In the genomic region with DNA sequence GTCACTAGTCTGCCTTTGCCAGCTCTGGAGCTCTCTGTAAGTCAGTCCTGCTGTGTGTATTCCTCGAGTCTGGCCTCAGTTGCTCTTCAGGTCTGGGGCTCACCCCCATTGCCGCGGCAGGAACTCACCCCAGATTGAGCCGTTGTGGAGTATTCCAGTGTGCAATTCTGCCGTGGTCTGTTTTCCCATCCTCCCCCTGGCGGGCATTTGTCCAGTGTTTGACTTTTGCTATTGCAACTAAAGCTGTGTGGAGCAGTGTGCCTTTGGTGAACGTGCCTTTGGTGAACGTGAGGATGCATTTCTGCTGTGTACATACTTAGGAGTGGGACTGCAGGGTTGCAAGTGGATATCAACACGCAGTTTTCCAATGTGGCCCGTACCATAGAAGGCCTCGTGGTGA, we compare ENCODE assay signal across 17 cellular contexts.
DNase-seq lines count a peak whose midpoint lies in the region; TF ChIP-seq lines count a peak whose summit lies in the region.
"Had no signal": no experiment of that assay in that cellular context is flagged by ENCODE, and none has a peak within 500 bp of the region (broad histone marks: within the 10 kb centered on the region; RNA-seq: fewer than 3 reads in every experiment).

No MANE protein-coding gene starts in this region.

- H3K36me3 ChIP-seq in tibial nerve = peaks cover 0 to under 1% (median 0%) of the 10 kb centered on the region in 3 donors
- no peaks in the 10 kb centered on the region for H3K36me3 ChIP-seq in spleen
- H3K36me3 ChIP-seq: BLaER1 treated with 17β-estradiol and CSF1 and Interleukin-3, amounts not matched to agents 10 nM and 100 nM had no signal

- intact Hi-C loops in spleen (cut with DNase I; ENCODE audit: low total_unique reads) = loop anchor here (10.0 kb wide), 1 partner anchor 65 kb away; no protein-coding TSS in a partner anchor

- peak overlapping the region; percentile 60 for H3K27ac Mint-ChIP-seq in activated CD4-positive, alpha-beta T cell treated with anti-CD3 and anti-CD28 coated beads, Interleukin-2, amount 10 ng/mL, durations not matched to agents 7 days and 5 days
- no peak overlapping the region for H3K27ac Mint-ChIP-seq in neural crest cell (ENCODE audit: unreplicated experiment)

- no peak for TF ChIP-seq CTCF in neural crest cell (conservative IDR thresholded peaks at IDR 0.05)
- no peak for TF ChIP-seq CTCF in tibial nerve (IDR thresholded peaks at IDR 0.05)
- no peak for TF ChIP-seq CTCF in spleen (IDR thresholded peaks at IDR 0.05 in 8 of 11, conservative IDR thresholded peaks at IDR 0.05 in 3 of 11)

- no peak for TF ChIP-seq EP300 in tibial nerve (IDR thresholded peaks at IDR 0.05)

- H3K9me3 Mint-ChIP-seq in activated CD4-positive, alpha-beta T cell treated with anti-CD3 and anti-CD28 coated beads, Interleukin-2, amount 10 ng/mL, durations not matched to agents 7 days and 5 days = no peaks in the 10 kb centered on the region
- H3K9me3 Mint-ChIP-seq in neural crest cell = no peaks in the 10 kb centered on the region

- no peaks in the 10 kb centered on the region for H3K9me3 ChIP-seq in tibial nerve
- no peaks in the 10 kb centered on the region for H3K9me3 ChIP-seq in spleen
- H3K9me3 ChIP-seq: BLaER1 treated with 17β-estradiol and CSF1 and Interleukin-3, amounts not matched to agents 10 nM and 100 nM; Caco-2 had no signal

- WGBS in tibial nerve, 2 donors = 68 to 72% methylated on average over 11 of the region's 11 CpGs
- 88 to 94% (median 93%) methylated on average over 11 of the region's 11 CpGs for WGBS in spleen, 5 donors

- H3K27me3 ChIP-seq in tibial nerve (no peaks in the 10 kb centered on the region), spleen (replicated peaks in 1 of 7) (no peaks in the 10 kb centered on the region)

- H3K27me3 Mint-ChIP-seq in activated CD4-positive, alpha-beta T cell treated with anti-CD3 and anti-CD28 coated beads, Interleukin-2, amount 10 ng/mL, durations not matched to agents 7 days and 5 days = no peaks in the 10 kb centered on the region
- no peaks in the 10 kb centered on the region for H3K27me3 Mint-ChIP-seq in neural crest cell (ENCODE audit: low read depth)

- H3K36me3 Mint-ChIP-seq in activated CD4-positive, alpha-beta T cell treated with anti-CD3 and anti-CD28 coated beads, Interleukin-2, amount 10 ng/mL, durations not matched to agents 7 days and 5 days (ENCODE audit: low read depth) = no peaks in the 10 kb centered on the region
- no peaks in the 10 kb centered on the region for H3K36me3 Mint-ChIP-seq in neural crest cell (ENCODE audit: low read depth)

- no peak for TF ChIP-seq POLR2A in tibial nerve (IDR thresholded peaks at IDR 0.05)
- no peak for TF ChIP-seq POLR2A in spleen (IDR thresholded peaks at IDR 0.05)

- no peak overlapping the region for H3K4me3 Mint-ChIP-seq in activated CD4-positive, alpha-beta T cell treated with anti-CD3 and anti-CD28 coated beads, Interleukin-2, amount 10 ng/mL, durations not matched to agents 7 days and 5 days
- peak overlapping the region; percentile 60 for H3K4me3 Mint-ChIP-seq in neural crest cell

- H3K4me1 ChIP-seq in tibial nerve = peaks cover 0 to 69% (median 46%) of the 10 kb centered on the region in 4 donors
- peaks cover 16 to 94% (median 64%) of the 10 kb centered on the region in 6 donors for H3K4me1 ChIP-seq in spleen
- H3K4me1 ChIP-seq: Caco-2 had no signal

- POLR2A ChIA-PET in activated CD4-positive, alpha-beta T cell treated with anti-CD3 and anti-CD28 coated beads, Interleukin-2, amount 10 ng/mL, durations not matched to agents 7 days and 5 days (lab: Charles Lee) = no interaction called here

- CTCF ChIA-PET in activated CD4-positive, alpha-beta T cell treated with anti-CD3 and anti-CD28 coated beads, Interleukin-2, amount 10 ng/mL, durations not matched to agents 7 days and 5 days (lab: Charles Lee) = no interaction called here

- peaks cover 30% of the 10 kb centered on the region for H3K4me1 Mint-ChIP-seq in activated CD4-positive, alpha-beta T cell treated with anti-CD3 and anti-CD28 coated beads, Interleukin-2, amount 10 ng/mL, durations not matched to agents 7 days and 5 days
- peaks cover 20% of the 10 kb centered on the region for H3K4me1 Mint-ChIP-seq in neural crest cell

- DNase-seq in activated CD4-positive, alpha-beta T cell treated with anti-CD3 and anti-CD28 coated beads, Interleukin-2, amount 10 ng/mL, durations not matched to agents 7 days and 5 days = no peak
- no peak for DNase-seq in activated CD4-positive, alpha-beta T cell treated with anti-CD3 and anti-CD28 coated beads, Interleukin-2, amount 50 U/mL, for 4 hours
- DNase-seq in dermis blood vessel endothelial cell (peak; percentile 17), neural crest cell (ENCODE audit: low read depth, low spot score) (no peak), tibial nerve (ENCODE audit: low spot score in 2 of 2) (no peak), spleen (no peak), D341Med (ENCODE audit: low spot score) (no peak), NCI-H2081 (lab: John Stamatoyannopoulos, UW) (no peak)
- DNase-seq: HCEC 1CT, NCI-H1048, NCI-H146, NCI-H226, NCI-H526 had no signal

- H3K27ac ChIP-seq in tibial nerve (peak overlapping the region in 3 of 4 donors; percentile 2 to 91 (median 14)), spleen (peak overlapping the region in 1 of 8 donors; percentile 51)
- H3K27ac ChIP-seq: 22Rv1; BLaER1 treated with 17β-estradiol and CSF1 and Interleukin-3, amounts not matched to agents 10 nM and 100 nM had no signal

- no peak overlapping the region for H3K4me3 ChIP-seq in tibial nerve
- no peak overlapping the region for H3K4me3 ChIP-seq in spleen
- H3K4me3 ChIP-seq: BLaER1 treated with 17β-estradiol and CSF1 and Interleukin-3, amounts not matched to agents 10 nM and 100 nM; GM12878 had no signal
